In the genomic region with DNA sequence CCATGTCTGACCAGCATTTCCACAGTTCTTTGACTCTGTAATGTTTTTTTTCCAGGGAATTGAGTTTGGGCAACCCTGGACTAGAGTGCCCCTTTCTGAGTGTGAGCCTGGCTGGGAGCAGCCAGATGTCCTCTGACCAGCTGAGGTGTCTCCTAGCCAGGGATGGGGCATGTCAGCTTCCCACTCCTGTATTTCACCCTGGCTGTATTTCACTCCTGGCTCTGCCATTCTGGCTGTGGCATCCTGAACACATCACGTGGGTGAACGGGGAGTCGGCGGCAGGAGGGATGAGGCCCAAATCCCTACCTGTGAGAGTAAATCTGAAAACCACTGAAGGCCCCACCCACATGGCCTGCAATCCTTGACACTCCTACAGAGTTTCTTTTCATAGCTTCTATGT, we compare ENCODE assay signal across 9 cellular contexts. TPM values are rescaled to one million over a fixed set of nuclear protein-coding genes. Genes with fewer than 3 reads are reported as not detected.
DNase-seq lines count a peak whose midpoint lies in the region; ATAC-seq and TF ChIP-seq lines count a peak whose summit lies in the region.
"Had no signal": no experiment of that assay in that cellular context is flagged by ENCODE, and none has a peak within 500 bp of the region (broad histone marks: within the 10 kb centered on the region; RNA-seq: fewer than 3 reads in every experiment).

No MANE protein-coding gene starts in this region.

- no peaks in the 10 kb centered on the region for H4K20me1 ChIP-seq in OCI-LY1 (ENCODE audit: insufficient read depth, low read length)

- peaks cover 85 to 100% (median 89%) of the 10 kb centered on the region in 3 donors for H3K4me1 Mint-ChIP-seq in CD8-positive, alpha-beta memory T cell

- H3K9me2 ChIP-seq in OCI-LY1 (ENCODE audit: low read depth, low read length): no peaks in the 10 kb centered on the region

- peak overlapping the region; percentile 83 for H3K27ac ChIP-seq in CD8-positive, alpha-beta memory T cell (ENCODE audit: low read depth, low read length)
- H3K27ac ChIP-seq in OCI-LY1 (ENCODE audit: low read depth, low read length, poor library complexity, severe bottlenecking) (peak overlapping the region; percentile 98), rectal smooth muscle tissue (ENCODE audit: low read depth, low read length) (peak overlapping the region; percentile 49)
- H3K27ac ChIP-seq in effector memory CD4-positive, alpha-beta T cell (ENCODE audit: insufficient read depth, low read length, poor library complexity, severe bottlenecking): peak overlapping the region; percentile 89

- peak overlapping the region; percentile 17 for H3K4me3 ChIP-seq in CD8-positive, alpha-beta memory T cell (ENCODE audit: low read length)
- no peak overlapping the region for H3K4me3 ChIP-seq in OCI-LY1 (ENCODE audit: low read depth, low read length, poor library complexity, severe bottlenecking)
- no peak overlapping the region for H3K4me3 ChIP-seq in effector memory CD4-positive, alpha-beta T cell (ENCODE audit: insufficient read depth, low read depth, low read length, poor library complexity, severe bottlenecking)
- no peak overlapping the region for H3K4me3 ChIP-seq in rectal smooth muscle tissue (ENCODE audit: low read length)

- no peaks in the 10 kb centered on the region for H3K9me3 Mint-ChIP-seq in CD8-positive, alpha-beta memory T cell

- H3K27me3 Mint-ChIP-seq in CD8-positive, alpha-beta memory T cell: peaks cover 0 to 4% of the 10 kb centered on the region in 2 donors

- no peaks in the 10 kb centered on the region for H3K79me2 ChIP-seq in OCI-LY1 (ENCODE audit: insufficient read depth, low read length)

- peaks cover 3 to 21% (median 4%) of the 10 kb centered on the region in 3 donors for H3K36me3 Mint-ChIP-seq in CD8-positive, alpha-beta memory T cell

- DNase-seq in CD8-positive, alpha-beta memory T cell: peak in 1 of 5 donors; percentile 42
- DNase-seq in effector memory CD4-positive, alpha-beta T cell: no peak
- DNase-seq in dermis blood vessel endothelial cell: no peak
- DNase-seq in inferior parietal cortex (ENCODE audit: extremely low spot score): no peak
- DNase-seq in NCI-H524 treated with DMSO at 0.1 percent for 48 hours (lab: John Stamatoyannopoulos, UW): no peak
- DNase-seq: glutamatergic neuron had no signal

- TF ChIP-seq CTCF in OCI-LY1 (IDR thresholded peaks at IDR 0.05; ENCODE audit: low read length): no peak

- no peak for ATAC-seq in GM21447 (IDR thresholded peaks at IDR 0.05; ENCODE audit: unreplicated experiment)

- peak overlapping the region; percentile 49 to 90 (median 81) for H3K4me3 Mint-ChIP-seq in CD8-positive, alpha-beta memory T cell

- CTCF ChIA-PET in CD8-positive, alpha-beta memory T cell (lab: Charles Lee): interaction anchor here (0.9 to 4.8 kb wide), 33 partner anchors 9 to 229 kb away, joined by 3 to 66 read pairs (median 8); a partner anchor contains a TSS

- no peak overlapping the region for H2AFZ ChIP-seq in OCI-LY1 (ENCODE audit: low read length)

- H3K27ac Mint-ChIP-seq in CD8-positive, alpha-beta memory T cell: peak overlapping the region; percentile 97 to 100 (median 99)

- H3K36me3 ChIP-seq in CD8-positive, alpha-beta memory T cell (ENCODE audit: insufficient read depth, low read length): peaks cover 3% of the 10 kb centered on the region
- H3K36me3 ChIP-seq in OCI-LY1 (ENCODE audit: insufficient read depth, low read length) (peaks cover 15% of the 10 kb centered on the region), rectal smooth muscle tissue (ENCODE audit: control insufficient read depth, insufficient read depth, low read length) (peaks cover 3% of the 10 kb centered on the region)
- no peaks in the 10 kb centered on the region for H3K36me3 ChIP-seq in effector memory CD4-positive, alpha-beta T cell (ENCODE audit: control insufficient read depth, insufficient read depth, low read length)

- H3K27me3 ChIP-seq in CD8-positive, alpha-beta memory T cell (ENCODE audit: insufficient read depth, low read length, poor library complexity, severe bottlenecking): no peaks in the 10 kb centered on the region
- no peaks in the 10 kb centered on the region for H3K27me3 ChIP-seq in OCI-LY1 (ENCODE audit: insufficient read depth, low read length)
- no peaks in the 10 kb centered on the region for H3K27me3 ChIP-seq in effector memory CD4-positive, alpha-beta T cell (replicated peaks; ENCODE audit: control insufficient read depth, insufficient read depth, low read length, poor library complexity, severe bottlenecking)
- H3K27me3 ChIP-seq in rectal smooth muscle tissue (ENCODE audit: control insufficient read depth, insufficient read depth, low read length): no peaks in the 10 kb centered on the region

- POLR2A ChIA-PET in CD8-positive, alpha-beta memory T cell (lab: Charles Lee): interaction anchor here (0.6 to 5.0 kb wide), 15 partner anchors 31 to 229 kb away, joined by 3 to 56 read pairs (median 4); a partner anchor contains a TSS

- H3K9ac ChIP-seq in OCI-LY1 (ENCODE audit: low read length): peak overlapping the region; percentile 68; the same call in 1 of the 2 replicates
- H3K9ac ChIP-seq in rectal smooth muscle tissue (ENCODE audit: low read length): no peak overlapping the region

- no peaks in the 10 kb centered on the region for H3K9me3 ChIP-seq in CD8-positive, alpha-beta memory T cell (ENCODE audit: low read length)
- no peaks in the 10 kb centered on the region for H3K9me3 ChIP-seq in OCI-LY1 (ENCODE audit: low read length)
- no peaks in the 10 kb centered on the region for H3K9me3 ChIP-seq in effector memory CD4-positive, alpha-beta T cell (ENCODE audit: control insufficient read depth, low read length)

- peaks cover 99% of the 10 kb centered on the region for H3K4me1 ChIP-seq in CD8-positive, alpha-beta memory T cell (ENCODE audit: insufficient read depth, low read length)
- H3K4me1 ChIP-seq in OCI-LY1 (ENCODE audit: insufficient read depth, low read length, severe bottlenecking): peaks cover 92% of the 10 kb centered on the region
- peaks cover 89% of the 10 kb centered on the region for H3K4me1 ChIP-seq in effector memory CD4-positive, alpha-beta T cell (ENCODE audit: control insufficient read depth, insufficient read depth, low read length, poor library complexity, severe bottlenecking)
- H3K4me1 ChIP-seq in rectal smooth muscle tissue (ENCODE audit: control insufficient read depth, insufficient read depth, low read length): peaks cover 6% of the 10 kb centered on the region

- H3F3A ChIP-seq in OCI-LY1 (ENCODE audit: insufficient read depth, low read length): peaks cover 14% of the 10 kb centered on the region

- no peak overlapping the region; the same call in 1 of the 2 replicates for H3K4me2 ChIP-seq in OCI-LY1 (ENCODE audit: low read length)

RNA-seq across cellular contexts. Expression of a gene that starts 31.3 kb away (rescaled TPM):
- total RNA-seq in CD8-positive, alpha-beta memory T cell: 10 to 100 TPM in 1 of 2 experiments, 1 to 10 TPM in 1; 9.1 to 10.8 TPM
- 5.6 TPM for polyA plus RNA-seq in CD8-positive, alpha-beta memory T cell
- total RNA-seq in dermis blood vessel endothelial cell: 3.7 and 4.7 TPM in 2 replicates

RNA-seq across cellular contexts. Expression of a gene that starts 34.0 kb away (rescaled TPM):
- 100 to 1,000 TPM; 103 to 114 TPM for total RNA-seq in CD8-positive, alpha-beta memory T cell
- 132 TPM for polyA plus RNA-seq in CD8-positive, alpha-beta memory T cell
- total RNA-seq in dermis blood vessel endothelial cell: 43.0 and 77.3 TPM in 2 replicates
